Comparison of ENCODE assay signal across 14 cellular contexts in the genomic region with DNA sequence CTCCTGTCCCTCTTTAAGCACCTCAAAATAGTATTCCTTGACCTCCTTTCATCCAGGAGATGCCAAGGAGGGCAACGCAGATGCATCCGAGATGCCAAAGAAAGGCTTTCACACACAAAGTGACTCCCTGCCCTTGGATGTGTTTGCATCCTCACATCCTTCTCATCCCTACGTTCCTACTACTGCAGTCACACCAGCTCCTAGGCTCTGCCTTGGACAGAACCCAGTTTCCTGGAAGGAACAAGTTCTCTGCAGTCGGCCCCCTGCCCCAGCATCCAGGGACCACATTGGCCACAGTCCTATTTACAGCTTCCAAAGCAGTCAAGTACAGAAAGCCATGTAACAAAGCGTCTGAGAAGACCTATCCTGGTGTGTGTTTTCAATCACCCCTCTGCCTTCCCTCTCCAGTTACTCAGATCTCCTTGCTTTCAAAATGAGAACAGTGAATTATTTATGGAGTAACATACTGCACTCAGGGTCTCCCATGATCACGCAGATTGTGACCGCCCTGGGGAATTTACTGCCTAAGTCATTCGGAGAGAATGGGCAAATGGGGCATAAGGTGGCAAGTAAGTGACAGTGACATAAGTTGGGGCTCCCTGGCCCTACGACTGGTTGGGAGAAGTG. TPM values are rescaled to one million over a fixed set of nuclear protein-coding genes. Genes with fewer than 3 reads are reported as not detected.
DNase-seq lines count a peak whose midpoint lies in the region; ATAC-seq and TF ChIP-seq lines count a peak whose summit lies in the region.
"Had no signal": no experiment of that assay in that cellular context is flagged by ENCODE, and none has a peak within 500 bp of the region (broad histone marks: within the 10 kb centered on the region; RNA-seq: fewer than 3 reads in every experiment).

No MANE protein-coding gene starts in this region.

- in situ Hi-C loops in Panc1 (cut with HindIII; ENCODE audit: low pct_unique_long_range_greater_than_20kb, low sequenced_read_pairs): no loop called here

- no peak overlapping the region for H2BK15ac ChIP-seq in neuronal stem cell (ENCODE audit: low read length)

- H3K4ac ChIP-seq in neuronal stem cell (ENCODE audit: low read length): no peak overlapping the region

- no peaks in the 10 kb centered on the region for H3K27me3 ChIP-seq in Panc1 (ENCODE audit: control insufficient read depth, insufficient read depth, low read length)
- no peaks in the 10 kb centered on the region for H3K27me3 ChIP-seq in fibroblast of lung (ENCODE audit: control insufficient read depth, insufficient read depth, low read length)
- peaks cover 0 to 9% (median 0%) of the 10 kb centered on the region in 3 experiments for H3K27me3 ChIP-seq in neuronal stem cell (ENCODE audit: control insufficient read depth in 3 of 3, insufficient read depth in 3 of 3, low read depth in 1 of 3, low read length in 3 of 3)

- H3K4me2 ChIP-seq in fibroblast of lung (ENCODE audit: extremely low read depth, insufficient read depth, low read length): peak overlapping the region; percentile 17
- no peak overlapping the region for H3K4me2 ChIP-seq in neuronal stem cell (ENCODE audit: insufficient read depth, low read length, poor library complexity, severe bottlenecking)

- H2AK5ac ChIP-seq in neuronal stem cell (ENCODE audit: low read depth, low read length): no peak overlapping the region

- H3K14ac ChIP-seq in neuronal stem cell (ENCODE audit: low read length): no peak overlapping the region

- no peak overlapping the region for H4K8ac ChIP-seq in neuronal stem cell (ENCODE audit: low read depth, low read length)

- intact Hi-C loops in Panc1 (cut with micrococcal nuclease; ENCODE audit: unreplicated experiment): no loop called here

- no peaks in the 10 kb centered on the region for H4K20me1 ChIP-seq in fibroblast of lung (ENCODE audit: control insufficient read depth, extremely low read depth, insufficient read depth, low read length)

- no peaks in the 10 kb centered on the region for H3K79me2 ChIP-seq in fibroblast of lung (ENCODE audit: control insufficient read depth, insufficient read depth, low read length)

- peaks cover 36% of the 10 kb centered on the region for H3K4me1 Mint-ChIP-seq in type B pancreatic cell (ENCODE audit: unreplicated experiment)
- H3K4me1 Mint-ChIP-seq in effector memory CD8-positive, alpha-beta T cell (ENCODE audit: low read depth in 2 of 2): peaks cover 0 to 2% of the 10 kb centered on the region in 2 donors
- H3K4me1 Mint-ChIP-seq: stimulated activated memory B cell treated with anti-CD40 and anti-IgM and Interleukin-4, amounts not matched to agents 10 μg/mL and 1 μg/mL and 100 μg/mL, for 72 hours had no signal

- no TSS peak for BruUV-seq in Panc1 (replicated peaks; lab: Mats Ljungman, UMichigan)

- no peaks in the 10 kb centered on the region for H3K36me3 ChIP-seq in Panc1 (ENCODE audit: control insufficient read depth, insufficient read depth, low read length)
- no peaks in the 10 kb centered on the region for H3K36me3 ChIP-seq in fibroblast of lung (ENCODE audit: control insufficient read depth, insufficient read depth, low read length)
- H3K36me3 ChIP-seq in neuronal stem cell (replicated peaks in 1 of 2; ENCODE audit: control insufficient read depth in 2 of 2, insufficient read depth in 2 of 2, low read length in 2 of 2): no peaks in the 10 kb centered on the region

- H3K4me3 Mint-ChIP-seq in type B pancreatic cell: no peak overlapping the region
- H3K4me3 Mint-ChIP-seq in effector memory CD8-positive, alpha-beta T cell: no peak overlapping the region
- H3K4me3 Mint-ChIP-seq: activated T-helper 1 cell treated with anti-CD3 and anti-CD28 coated beads, Interleukin-12 subunit alpha, Interleukin-12 subunit beta, Interleukin-2, Interleukin-4 antibody, amounts not matched to agents 30 ng/mL and 10 ng/mL and 1 ng/mL, durations not matched to agents 14 hours and 24 hours and 36 hours; CD8-positive, alpha-beta T cell; stimulated activated memory B cell treated with anti-CD40 and anti-IgM and Interleukin-4, amounts not matched to agents 10 μg/mL and 1 μg/mL and 100 μg/mL, for 72 hours had no signal

- H3K4me3 ChIP-seq in Panc1 (ENCODE audit: low read depth in 2 of 2, low read length in 2 of 2) (no peak overlapping the region), fibroblast of lung (replicated peaks in 1 of 4; ENCODE audit: control extremely low read depth in 1 of 4, insufficient read depth in 1 of 4, low read depth in 3 of 4, low read length in 4 of 4) (no peak overlapping the region), neuronal stem cell (ENCODE audit: low read length in 2 of 2) (no peak overlapping the region)

- 0 out of 2 replicates have a peak overlapping the region, but pooled peaks have one; percentile 3 for H3K27ac ChIP-seq in Panc1 (ENCODE audit: low read length)
- H3K27ac ChIP-seq in fibroblast of lung (ENCODE audit: insufficient read depth, low read length): peak overlapping the region; percentile 71
- H3K27ac ChIP-seq in neuronal stem cell (replicated peaks; ENCODE audit: low read length): no peak overlapping the region

- peak overlapping the region; percentile 46 for H3K27ac Mint-ChIP-seq in type B pancreatic cell
- H3K27ac Mint-ChIP-seq in effector memory CD8-positive, alpha-beta T cell: no peak overlapping the region
- H3K27ac Mint-ChIP-seq: activated T-helper 1 cell treated with anti-CD3 and anti-CD28 coated beads, Interleukin-12 subunit alpha, Interleukin-12 subunit beta, Interleukin-2, Interleukin-4 antibody, amounts not matched to agents 30 ng/mL and 10 ng/mL and 1 ng/mL, durations not matched to agents 14 hours and 24 hours and 36 hours; CD8-positive, alpha-beta T cell; stimulated activated memory B cell treated with anti-CD40 and anti-IgM and Interleukin-4, amounts not matched to agents 10 μg/mL and 1 μg/mL and 100 μg/mL, for 72 hours had no signal

- H2BK12ac ChIP-seq in neuronal stem cell (ENCODE audit: low read length): no peak overlapping the region

- H3K9ac ChIP-seq in fibroblast of lung (ENCODE audit: insufficient read depth, low read length) (no peak overlapping the region), neuronal stem cell (ENCODE audit: low read depth, low read length, poor library complexity) (no peak overlapping the region)

- no peak overlapping the region for H3K18ac ChIP-seq in neuronal stem cell (ENCODE audit: low read length)

- peaks cover 9% of the 10 kb centered on the region for H3K4me1 ChIP-seq in Panc1 (ENCODE audit: control insufficient read depth, insufficient read depth, low read length)
- peaks cover 13% of the 10 kb centered on the region for H3K4me1 ChIP-seq in fibroblast of lung (ENCODE audit: control insufficient read depth, extremely low read depth, insufficient read depth, low read length)
- H3K4me1 ChIP-seq in neuronal stem cell (ENCODE audit: control insufficient read depth in 2 of 2, insufficient read depth in 1 of 2, low read depth in 1 of 2, low read length in 2 of 2): peaks cover 5 to 9% of the 10 kb centered on the region in 2 donors

- H3K9me3 ChIP-seq in Panc1 (ENCODE audit: control insufficient read depth, insufficient read depth, low read depth, low read length) (no peaks in the 10 kb centered on the region), fibroblast of lung (ENCODE audit: control insufficient read depth, insufficient read depth, low read depth, low read length) (no peaks in the 10 kb centered on the region), neuronal stem cell (replicated peaks in 1 of 2; ENCODE audit: control insufficient read depth in 2 of 2, insufficient read depth in 1 of 2, low read depth in 1 of 2, low read length in 2 of 2) (no peaks in the 10 kb centered on the region)

- no peak overlapping the region for H2BK120ac ChIP-seq in neuronal stem cell (ENCODE audit: low read depth, low read length)

- no peak overlapping the region for H2BK5ac ChIP-seq in neuronal stem cell (ENCODE audit: low read length)

- H3K9me3 Mint-ChIP-seq in type B pancreatic cell: no peaks in the 10 kb centered on the region
- H3K9me3 Mint-ChIP-seq in effector memory CD8-positive, alpha-beta T cell: no peaks in the 10 kb centered on the region
- H3K9me3 Mint-ChIP-seq: activated T-helper 1 cell treated with anti-CD3 and anti-CD28 coated beads, Interleukin-12 subunit alpha, Interleukin-12 subunit beta, Interleukin-2, Interleukin-4 antibody, amounts not matched to agents 30 ng/mL and 10 ng/mL and 1 ng/mL, durations not matched to agents 14 hours and 24 hours and 36 hours; CD8-positive, alpha-beta T cell; stimulated activated memory B cell treated with anti-CD40 and anti-IgM and Interleukin-4, amounts not matched to agents 10 μg/mL and 1 μg/mL and 100 μg/mL, for 72 hours had no signal

- no peak overlapping the region for H2AFZ ChIP-seq in fibroblast of lung (ENCODE audit: low read length)
- H2AFZ ChIP-seq in neuronal stem cell (ENCODE audit: low read length): peak overlapping the region; percentile 49

- H3K23ac ChIP-seq in neuronal stem cell (ENCODE audit: low read depth, low read length, poor library complexity): no peak overlapping the region

- CTCF ChIA-PET in Panc1 (lab: Charles Lee): no interaction called here

- H3K36me3 Mint-ChIP-seq in type B pancreatic cell: no peaks in the 10 kb centered on the region
- no peaks in the 10 kb centered on the region for H3K36me3 Mint-ChIP-seq in effector memory CD8-positive, alpha-beta T cell (ENCODE audit: insufficient read depth)
- H3K36me3 Mint-ChIP-seq: CD8-positive, alpha-beta T cell; stimulated activated memory B cell treated with anti-CD40 and anti-IgM and Interleukin-4, amounts not matched to agents 10 μg/mL and 1 μg/mL and 100 μg/mL, for 72 hours had no signal

- no peak for TF ChIP-seq CTCF in Panc1 (IDR thresholded peaks at IDR 0.05)
- no peak for TF ChIP-seq CTCF in fibroblast of lung (conservative IDR thresholded peaks at IDR 0.05 in 1 of 2, IDR thresholded peaks at IDR 0.05 in 1 of 2; ENCODE audit: low read depth in 1 of 2, low read length in 2 of 2)
- no peak for TF ChIP-seq CTCF in type B pancreatic cell (conservative IDR thresholded peaks at IDR 0.05)

- no peak overlapping the region for H4K91ac ChIP-seq in neuronal stem cell (ENCODE audit: low read depth, low read length, poor library complexity)

- WGBS in neuronal stem cell (ENCODE audit: extremely low coverage in 2 of 2, insufficient read length in 2 of 2, insufficient replicate concordance in 1 of 2), 2 donors: no CpG with 5 or more reads among the region's 9 CpGs

- POLR2A ChIA-PET in Panc1 (lab: Charles Lee): no interaction called here

- H3K79me1 ChIP-seq in neuronal stem cell (ENCODE audit: low read depth, low read length): no peaks in the 10 kb centered on the region

- ATAC-seq in Panc1 (peak; percentile 64), GM21717 (IDR thresholded peaks at IDR 0.05; ENCODE audit: unreplicated experiment) (no peak)
- no peak for ATAC-seq in effector memory CD8-positive, alpha-beta T cell (replicated peaks)
- ATAC-seq: CD8-positive, alpha-beta T cell; stimulated activated memory B cell treated with anti-CD40 and anti-IgM and Interleukin-4, amounts not matched to agents 10 μg/mL and 1 μg/mL and 100 μg/mL, for 72 hours had no signal

- H3K27me3 Mint-ChIP-seq in type B pancreatic cell: no peaks in the 10 kb centered on the region
- H3K27me3 Mint-ChIP-seq in effector memory CD8-positive, alpha-beta T cell: peaks cover 18 to 43% of the 10 kb centered on the region in 2 donors

- DNase-seq in Panc1 (ENCODE audit: low read depth, low spot score) (no peak), fibroblast of lung (ENCODE audit: low read depth in 2 of 2) (no peak), neuronal stem cell (ENCODE audit: low spot score) (no peak), type B pancreatic cell (ENCODE audit: extremely low spot score, unreplicated experiment) (no peak), NCI-H510A treated with DMSO at 0.1 percent for 48 hours (lab: John Stamatoyannopoulos, UW) (no peak)
- no peak for DNase-seq in effector memory CD8-positive, alpha-beta T cell
- DNase-seq: CD8-positive, alpha-beta T cell; H7; head of caudate nucleus; NCI-H2171 treated with DMSO at 0.1 percent for 48 hours; stimulated activated CD4-positive, alpha-beta T cell treated with anti-CD3 and anti-CD28 coated beads, Interleukin-4, amount 100 ng/mL, for 1 hour had no signal

RNA-seq across cellular contexts. Expression of a gene that starts 21.8 kb away (rescaled TPM):
- total RNA-seq in Panc1 (2021; ENCODE audit: unreplicated experiment): 282 TPM
- polyA plus RNA-seq in Panc1 (2012; ENCODE audit: insufficient read length): 264 TPM
- total RNA-seq in fibroblast of lung: 159 and 202 TPM in 2 replicates
- 442 and 452 TPM in 2 replicates for polyA plus RNA-seq in fibroblast of lung
- 264 and 270 TPM in 2 replicates for polyA plus RNA-seq in fibroblast of lung (2012)
- polyA minus RNA-seq in fibroblast of lung (ENCODE audit: low replicate concordance): 45.2 and 91.4 TPM in 2 replicates
- polyA plus RNA-seq in neuronal stem cell (2013, experiment 1 of 2): 466 TPM
- polyA plus RNA-seq in neuronal stem cell (2013, experiment 2 of 2): 474 TPM
- 263 and 313 TPM in 2 replicates for total RNA-seq in type B pancreatic cell (ENCODE audit: low replicate concordance)

RNA-seq across cellular contexts. Expression of a gene that starts 54.1 kb away (rescaled TPM):
- total RNA-seq in Panc1 (2021; ENCODE audit: unreplicated experiment) (76.4 TPM), fibroblast of lung (42.1 and 44.3 TPM in 2 replicates), type B pancreatic cell (ENCODE audit: low replicate concordance) (65.2 and 86.1 TPM in 2 replicates)
- 79.0 TPM for polyA plus RNA-seq in Panc1 (2012; ENCODE audit: insufficient read length)
- 39.1 and 57.8 TPM in 2 replicates for polyA plus RNA-seq in fibroblast of lung
- polyA plus RNA-seq in fibroblast of lung (2012): 92.4 and 118 TPM in 2 replicates
- 85.2 and 96.8 TPM in 2 replicates for polyA minus RNA-seq in fibroblast of lung (ENCODE audit: low replicate concordance)
- polyA plus RNA-seq in neuronal stem cell (2013, experiment 1 of 2): 9.9 TPM
- polyA plus RNA-seq in neuronal stem cell (2013, experiment 2 of 2): 9.9 TPM
